20 cellular contexts compared by ENCODE assay signal in genomic region chr2:102251849-102252203, GRCh38. TPM values are rescaled to one million over a fixed set of nuclear protein-coding genes. Genes with fewer than 3 reads are reported as not detected.
DNase-seq lines count a peak whose midpoint lies in the region; ATAC-seq, FAIRE-seq and TF ChIP-seq lines count a peak whose summit lies in the region.
"Had no signal": no experiment of that assay in that cellular context is flagged by ENCODE, and none has a peak within 500 bp of the region (broad histone marks: within the 10 kb centered on the region; RNA-seq: fewer than 3 reads in every experiment).

No MANE protein-coding gene starts in this region.

- peak in 1 of 3 experiments; percentile 5 for TF ChIP-seq CTCF in esophagus muscularis mucosa (IDR thresholded peaks at IDR 0.05)
- no peak for TF ChIP-seq CTCF in psoas muscle (IDR thresholded peaks at IDR 0.05)

- peak overlapping the region; percentile 11 for H3K4me3 Mint-ChIP-seq in activated T-cell treated with anti-CD3 and anti-CD28 coated beads, Interleukin-2, amount 50 U/mL, for 4 hours
- H3K4me3 Mint-ChIP-seq in activated T-cell treated with anti-CD3 and anti-CD28 coated beads, Interleukin-2, amount 50 U/mL, for 24 hours = no peak overlapping the region

- FAIRE-seq in G401.6 (lab: Jason Lieb, UNC) = peak; percentile 50
- FAIRE-seq: bronchial epithelial cell, islet of Langerhans had no signal

- intact Hi-C loops in esophagus muscularis mucosa (cut with DNase I) = loop anchor here (10.0 kb wide), 1 partner anchor 103 kb away; the partner anchor contains the start of gene IL18R1
- intact Hi-C loops in psoas muscle (cut with DNase I) = loop anchor here (2.0 to 5.0 kb wide), 4 partner anchors 103 to 195 kb away; partner anchors contain the start of gene IL18R1 (in 2 of the 2)

- no peaks in the 10 kb centered on the region for H3K9me3 Mint-ChIP-seq in activated T-cell treated with anti-CD3 and anti-CD28 coated beads, Interleukin-2, amount 50 U/mL, for 4 hours
- H3K9me3 Mint-ChIP-seq in activated T-cell treated with anti-CD3 and anti-CD28 coated beads, Interleukin-2, amount 50 U/mL, for 24 hours = peaks cover 2% of the 10 kb centered on the region
- H3K9me3 Mint-ChIP-seq: WTC11 had no signal

- no peak for DNase-seq in activated T-cell treated with anti-CD3 and anti-CD28 coated beads, Interleukin-2, amount 50 U/mL, for 4 hours
- DNase-seq in activated T-cell treated with anti-CD3 and anti-CD28 coated beads, Interleukin-2, amount 50 U/mL, for 24 hours = no peak
- DNase-seq in esophagus muscularis mucosa (ENCODE audit: extremely low spot score) (no peak), psoas muscle (no peak), glomerular visceral epithelial cell (ENCODE audit: extremely low spot score) (no peak), DMS53 (lab: John Stamatoyannopoulos, UW) (no peak), A172 (ENCODE audit: low spot score) (no peak)
- DNase-seq: GOT3, mammary epithelial cell, NCI-H1105 treated with DMSO at 0.1 percent for 48 hours, NCI-H2171 treated with DMSO at 0.1 percent for 48 hours, NCI-H774 had no signal

- no peak for TF ChIP-seq POLR2A in esophagus muscularis mucosa (IDR thresholded peaks at IDR 0.05; ENCODE audit: low read depth)

- ATAC-seq in activated T-cell treated with anti-CD3 and anti-CD28 coated beads, Interleukin-2, amount 50 U/mL, for 4 hours = no peak
- ATAC-seq in psoas muscle = no peak

- H3K27ac ChIP-seq in esophagus muscularis mucosa (replicated peaks in 1 of 4) = no peak overlapping the region
- H3K27ac ChIP-seq in psoas muscle = no peak overlapping the region
- H3K27ac ChIP-seq: SJSA1 had no signal

- TF ChIP-seq EP300 in esophagus muscularis mucosa (IDR thresholded peaks at IDR 0.05) = no peak

- peaks cover 8% of the 10 kb centered on the region for H3K27me3 Mint-ChIP-seq in activated T-cell treated with anti-CD3 and anti-CD28 coated beads, Interleukin-2, amount 50 U/mL, for 4 hours (ENCODE audit: low read depth)
- H3K27me3 Mint-ChIP-seq in activated T-cell treated with anti-CD3 and anti-CD28 coated beads, Interleukin-2, amount 50 U/mL, for 24 hours = peaks cover 12% of the 10 kb centered on the region

- H3K27me3 ChIP-seq in esophagus muscularis mucosa (peaks cover 0 to 19% (median 0%) of the 10 kb centered on the region in 4 donors), psoas muscle (ENCODE audit: insufficient read depth in 3 of 3, low read length in 2 of 3) (no peaks in the 10 kb centered on the region)
- H3K27me3 ChIP-seq: SJSA1 had no signal

- no peak overlapping the region for H3K27ac Mint-ChIP-seq in activated T-cell treated with anti-CD3 and anti-CD28 coated beads, Interleukin-2, amount 50 U/mL, for 24 hours
- H3K27ac Mint-ChIP-seq: naive B cell, WTC11 had no signal

- 19% methylated on average over 1 of the region's 1 CpG for WGBS in esophagus muscularis mucosa
- WGBS in psoas muscle, 3 donors = 31 to 40% (median 32%) methylated on average over 1 of the region's 1 CpG

- no peaks in the 10 kb centered on the region for H3K36me3 Mint-ChIP-seq in activated T-cell treated with anti-CD3 and anti-CD28 coated beads, Interleukin-2, amount 50 U/mL, for 4 hours (ENCODE audit: insufficient read depth)
- H3K36me3 Mint-ChIP-seq in activated T-cell treated with anti-CD3 and anti-CD28 coated beads, Interleukin-2, amount 50 U/mL, for 24 hours (ENCODE audit: low read depth) = no peaks in the 10 kb centered on the region
- H3K36me3 Mint-ChIP-seq: naive B cell, WTC11 had no signal

- peaks cover 6 to 18% (median 12%) of the 10 kb centered on the region in 4 donors for H3K4me1 ChIP-seq in esophagus muscularis mucosa
- H3K4me1 ChIP-seq in psoas muscle = peaks cover 3% of the 10 kb centered on the region
- H3K4me1 ChIP-seq: SJSA1 had no signal

- H3K9me3 ChIP-seq in esophagus muscularis mucosa (no peaks in the 10 kb centered on the region), psoas muscle (no peaks in the 10 kb centered on the region)
- H3K9me3 ChIP-seq: SJSA1, transverse colon had no signal

- H3K36me3 ChIP-seq in esophagus muscularis mucosa (no peaks in the 10 kb centered on the region), psoas muscle (ENCODE audit: insufficient read depth in 1 of 2, low read depth in 1 of 2) (no peaks in the 10 kb centered on the region)
- H3K36me3 ChIP-seq: SJSA1, transverse colon had no signal

- peak overlapping the region in 3 of 4 donors; percentile 46 to 55 (median 54) for H3K4me3 ChIP-seq in esophagus muscularis mucosa
- peak overlapping the region; percentile 55 for H3K4me3 ChIP-seq in psoas muscle
- H3K4me3 ChIP-seq: SJSA1 had no signal

- H3K4me1 Mint-ChIP-seq in activated T-cell treated with anti-CD3 and anti-CD28 coated beads, Interleukin-2, amount 50 U/mL, for 4 hours (ENCODE audit: low read depth) = peaks cover 41% of the 10 kb centered on the region
- H3K4me1 Mint-ChIP-seq in activated T-cell treated with anti-CD3 and anti-CD28 coated beads, Interleukin-2, amount 50 U/mL, for 24 hours (ENCODE audit: low read depth) = peaks cover 51% of the 10 kb centered on the region

RNA-seq across cellular contexts. Expression of gene IL1RL1, which starts 59.5 kb away (rescaled TPM):
- total RNA-seq in activated T-cell treated with anti-CD3 and anti-CD28 coated beads, Interleukin-2, amount 50 U/mL, for 4 hours = under 1 TPM; 0.26 to 0.58 (median 0.38) TPM
- total RNA-seq in esophagus muscularis mucosa = 10 to 100 TPM in 1 of 4 donors, 1 to 10 TPM in 3; 4.3 to 20.2 (median 8.1) TPM
- 10 to 100 TPM in 1 of 4 donors, 1 to 10 TPM in 2, under 1 TPM in 1; 0.43 to 10.4 (median 3.2) TPM for total RNA-seq in psoas muscle
- 10 to 100 TPM in 1 of 3 donors, 1 to 10 TPM in 1, under 1 TPM in 1; 0.48 to 13.1 (median 2.9) TPM for polyA plus RNA-seq in psoas muscle
- total RNA-seq in A172 (2014; rRNA removed; shearing (Covaris generic)) = 0.02 TPM in 1 of 2 replicates, not detected in the other
- total RNA-seq: HT1080, SJSA1, WTC11 had no signal
